Comparison of ENCODE assay signal across 13 cellular contexts in genomic region chr1:179926494-179927205, GRCh38. TPM values are rescaled to one million over a fixed set of nuclear protein-coding genes. Genes with fewer than 3 reads are reported as not detected.
DNase-seq lines count a peak whose midpoint lies in the region; ATAC-seq and TF ChIP-seq lines count a peak whose summit lies in the region.
"Had no signal": no experiment of that assay in that cellular context is flagged by ENCODE, and none has a peak within 500 bp of the region (broad histone marks: within the 10 kb centered on the region; RNA-seq: fewer than 3 reads in every experiment).

No MANE protein-coding gene starts in this region.

- peak; percentile 77 for ATAC-seq in lung (ENCODE audit: insufficient read depth, low FRiP score)
- no peak for ATAC-seq in GM19397 (IDR thresholded peaks at IDR 0.05; ENCODE audit: unreplicated experiment)
- ATAC-seq in GM18858 (IDR thresholded peaks at IDR 0.05; ENCODE audit: unreplicated experiment): no peak
- ATAC-seq: stimulated activated naive B cell treated with anti-CD40 and anti-IgM and Interleukin-4, amounts not matched to agents 10 μg/mL and 1 μg/mL and 100 μg/mL, for 72 hours had no signal

- H3K27ac ChIP-seq in brain microvascular endothelial cell: no peak overlapping the region
- H3K27ac ChIP-seq in lung (ENCODE audit: low read depth in 1 of 2, low read length in 1 of 2): no peak overlapping the region
- no peak overlapping the region for H3K27ac ChIP-seq in A673 (ENCODE audit: low read depth, low read length, poor library complexity, severe bottlenecking)

- intact Hi-C loops in A673 (cut with micrococcal nuclease; ENCODE audit: unreplicated experiment): no loop called here

- TF ChIP-seq CTCF in BJ (IDR thresholded peaks at IDR 0.05; ENCODE audit: insufficient read depth, low read depth, low read length) (no peak), brain microvascular endothelial cell (IDR thresholded peaks at IDR 0.05; ENCODE audit: low read depth, low read length, missing control alignments) (no peak), lung (IDR thresholded peaks at IDR 0.05; ENCODE audit: control extremely low read depth, extremely low read depth) (no peak), A673 (conservative IDR thresholded peaks at IDR 0.05; ENCODE audit: low read depth, low read length) (no peak)

- H3K4me3 ChIP-seq in BJ (ENCODE audit: low read depth, low read length) (no peak overlapping the region), brain microvascular endothelial cell (ENCODE audit: low read depth, low read length) (no peak overlapping the region), lung (no peak overlapping the region), A673 (ENCODE audit: low read depth, low read length, poor library complexity, severe bottlenecking) (no peak overlapping the region)

- WGBS in lung, 2 donors: 91 to 93% methylated on average over 4 of the region's 4 CpGs

- no peaks in the 10 kb centered on the region for H3K9me3 ChIP-seq in lung (ENCODE audit: control insufficient read depth in 2 of 2, insufficient read depth in 1 of 2, low read length in 1 of 2)
- H3K9me3 ChIP-seq in A673 (ENCODE audit: low read depth, low read length, poor library complexity, severe bottlenecking): no peaks in the 10 kb centered on the region

- DNase-seq in BJ (ENCODE audit: low read depth): peak; percentile 26
- peak; percentile 77 for DNase-seq in NCI-H226
- peak; percentile 3 for DNase-seq in brain microvascular endothelial cell
- no peak for DNase-seq in lung (ENCODE audit: low spot score)
- DNase-seq in GDM1 (lab: John Stamatoyannopoulos, UW): no peak
- DNase-seq in A673 (ENCODE audit: low spot score): no peak
- DNase-seq: activated naive CD8-positive, alpha-beta T cell treated with anti-CD3 and anti-CD28 coated beads, Interleukin-2, amount 10 ng/mL, durations not matched to agents 7 days and 5 days; midbrain; posterior cingulate gyrus; stimulated activated CD4-positive, alpha-beta T cell treated with anti-CD3 and anti-CD28 coated beads, Interleukin-2, amount 100 ng/mL, for 24 hours; stimulated activated naive B cell treated with anti-CD40 and anti-IgM and Interleukin-4, amounts not matched to agents 10 μg/mL and 1 μg/mL and 100 μg/mL, for 72 hours had no signal

- in situ Hi-C loops in brain microvascular endothelial cell (cut with HindIII; ENCODE audit: low pct_ligation_motif_present, low sequenced_read_pairs): no loop called here

- H3K27me3 ChIP-seq in BJ (ENCODE audit: control insufficient read depth, insufficient read depth, low read length) (no peaks in the 10 kb centered on the region), brain microvascular endothelial cell (replicated peaks) (no peaks in the 10 kb centered on the region), lung (ENCODE audit: control insufficient read depth, insufficient read depth) (no peaks in the 10 kb centered on the region), A673 (replicated peaks; ENCODE audit: insufficient read depth, low read depth, low read length, poor library complexity) (peaks cover 33% of the 10 kb centered on the region)

- H3K4me1 ChIP-seq in lung (ENCODE audit: control insufficient read depth in 2 of 2, insufficient read depth in 2 of 2, low read length in 2 of 2) (no peaks in the 10 kb centered on the region), A673 (ENCODE audit: insufficient read depth, low read length, poor library complexity, severe bottlenecking) (no peaks in the 10 kb centered on the region)

- POLR2A ChIA-PET in BJ (lab: Charles Lee): no interaction called here
- POLR2A ChIA-PET in A673 (lab: Charles Lee; ENCODE audit: low non-redundant PET): interaction anchor here (0.7 kb wide), 3 partner anchors 19 to 210 kb away, joined by 3 to 4 read pairs (median 3); no protein-coding TSS in a partner anchor

- CTCF ChIA-PET in BJ (lab: Yijun Ruan, JAX) (interaction anchor here (1.2 to 2.4 kb wide), 3 partner anchors 12 to 59 kb away, joined by 3 to 5 read pairs (median 5); no protein-coding TSS in a partner anchor), A673 (lab: Charles Lee) (no interaction called here)

- BruUV-seq in A673 (replicated peaks; lab: Mats Ljungman, UMichigan): no TSS peak

- H3K36me3 ChIP-seq in BJ (ENCODE audit: control insufficient read depth, insufficient read depth, low read length) (no peaks in the 10 kb centered on the region), brain microvascular endothelial cell (replicated peaks) (no peaks in the 10 kb centered on the region), lung (ENCODE audit: control insufficient read depth in 2 of 2, insufficient read depth in 2 of 2, low read length in 2 of 2) (peaks cover 0 to under 1% of the 10 kb centered on the region in 2 donors), A673 (ENCODE audit: insufficient read depth, low read length, poor library complexity, severe bottlenecking) (no peaks in the 10 kb centered on the region)

RNA-seq across cellular contexts. Expression of gene CEP350, which starts 28.0 kb away (rescaled TPM):
- polyA plus RNA-seq in BJ (2011; rRNA removed) (5.4 and 9.9 TPM in 2 replicates), lung (10 to 100 TPM in 1 of 2 donors, 1 to 10 TPM in 1; 4.3 to 10.7 TPM)
- 16.6 and 23.1 TPM in 2 replicates for polyA minus RNA-seq in BJ (2011; rRNA and poly(A)+ RNA removed)
- total RNA-seq in lung (10 to 100 TPM; 35.3 to 89.8 TPM), A673 (2021) (39.2 and 42.2 TPM in 2 replicates)

RNA-seq across cellular contexts. Expression of gene TOR1AIP1, which starts 44.6 kb away (rescaled TPM):
- polyA plus RNA-seq in BJ (2011; rRNA removed) (16.4 and 35.1 TPM in 2 replicates), lung (10 to 100 TPM; 20.4 to 29.9 TPM)
- 12.9 and 13.5 TPM in 2 replicates for polyA minus RNA-seq in BJ (2011; rRNA and poly(A)+ RNA removed)
- total RNA-seq in lung (10 to 100 TPM; 35.7 to 94.7 TPM), A673 (2021) (25.9 and 31.9 TPM in 2 replicates)

RNA-seq across cellular contexts. Expression of gene TOR1AIP2, which starts 49.0 kb away (rescaled TPM):
- polyA plus RNA-seq in BJ (2011; rRNA removed): 17.4 and 33.4 TPM in 2 replicates
- 66.7 and 68.8 TPM in 2 replicates for polyA minus RNA-seq in BJ (2011; rRNA and poly(A)+ RNA removed)
- 100 to 1,000 TPM in 1 of 2 donors, 10 to 100 TPM in 1; 82.5 to 118 TPM for total RNA-seq in lung
- 10 to 100 TPM; 10.1 to 20.6 TPM for polyA plus RNA-seq in lung
- 85.9 and 100 TPM in 2 replicates for total RNA-seq in A673 (2021)

Comparison
In these comparisons a context has a peak if more than half of its experiments do, and no peak if none do; other contexts are left out.
1. DNase-seq: peak in BJ (single experiment), NCI-H226 (single experiment) and brain microvascular endothelial cell (single experiment); none in lung (single experiment), GDM1 (single experiment) and A673 (single experiment).